In the genomic region with DNA sequence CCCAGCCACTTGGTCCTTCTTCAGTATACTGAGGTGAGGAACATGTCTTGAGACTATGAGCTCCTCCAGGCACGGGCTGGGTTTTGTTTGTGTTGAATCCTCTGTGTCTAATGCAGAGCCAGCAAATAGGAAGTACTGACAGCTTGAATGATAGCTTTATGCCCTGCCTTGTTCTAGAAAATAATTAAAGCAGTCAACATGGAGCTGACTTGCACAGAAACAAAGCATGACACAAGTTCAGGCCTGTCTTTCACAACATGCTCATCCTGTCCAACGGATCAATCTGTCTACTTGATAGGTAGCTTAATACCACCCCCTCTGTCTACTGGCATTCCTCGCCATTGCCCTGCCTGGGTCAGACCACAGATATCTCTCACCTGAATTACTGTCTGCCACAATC, we compare ENCODE assay signal across 21 cellular contexts.
A peak's percentile ranks its signal among the peaks of the same experiment; 100 is the strongest.
DNase-seq lines count a peak whose midpoint lies in the region; ATAC-seq and TF ChIP-seq lines count a peak whose summit lies in the region.
"Had no signal": no experiment of that assay in that cellular context is flagged by ENCODE, and none has a peak within 500 bp of the region (broad histone marks: within the 10 kb centered on the region; RNA-seq: fewer than 3 reads in every experiment).

No MANE protein-coding gene starts in this region.

- no peak overlapping the region for H3K27ac Mint-ChIP-seq in stimulated activated naive CD8-positive, alpha-beta T cell treated with anti-CD3 and anti-CD28 coated beads, Interleukin-15, amount 100 ng/mL, for 72 hours
- H3K27ac Mint-ChIP-seq: activated naive CD8-positive, alpha-beta T cell treated with anti-CD3 and anti-CD28 coated beads, Interleukin-2, amount 50 U/mL, for 24 hours; activated T-helper 17 cell treated with anti-CD3 and anti-CD28 coated beads, Interleukin-2, amount 50 U/mL, for 72 hours; effector memory CD8-positive, alpha-beta T cell had no signal

- no peak for TF ChIP-seq POLR2A in gastroesophageal sphincter (IDR thresholded peaks at IDR 0.05)

- POLR2A ChIA-PET in RWPE1 (lab: Yijun Ruan, JAX; ENCODE audit: low non-redundant PET) = interaction anchor here (0.6 to 0.8 kb wide), 2 partner anchors 29 to 34 kb away, joined by 3 to 7 read pairs; no protein-coding TSS in a partner anchor

- peaks cover 0 to 14% (median 0%) of the 10 kb centered on the region in 3 donors for H3K9me3 ChIP-seq in gastroesophageal sphincter
- H3K9me3 ChIP-seq: body of pancreas, psoas muscle had no signal

- peak; percentile 81 for DNase-seq in HPDE6-E6E7 (ENCODE audit: extremely low spot score)
- peak; percentile 82 for DNase-seq in NCI-H1694 (lab: John Stamatoyannopoulos, UW)
- peak; percentile 76 for DNase-seq in RWPE1 (ENCODE audit: low spot score)
- no peak for DNase-seq in left lobe of liver (ENCODE audit: low spot score)
- DNase-seq in stimulated activated naive CD8-positive, alpha-beta T cell treated with anti-CD3 and anti-CD28 coated beads, Interleukin-15, amount 100 ng/mL, for 72 hours = no peak
- DNase-seq: activated naive CD8-positive, alpha-beta T cell treated with anti-CD3 and anti-CD28 coated beads, Interleukin-2, amount 50 U/mL, for 24 hours; body of pancreas; CD8-positive, alpha-beta memory T cell; effector memory CD8-positive, alpha-beta T cell; head of caudate nucleus; left ventricle myocardium superior; NCI-H187; psoas muscle; small intestine; stimulated activated CD4-positive, alpha-beta T cell treated with anti-CD3 and anti-CD28 coated beads, Interleukin-4, amount 100 ng/mL, for 4 hours; trophoblast cell had no signal

- no peak overlapping the region for H3K4me3 ChIP-seq in gastroesophageal sphincter
- H3K4me3 ChIP-seq: body of pancreas, psoas muscle had no signal

- CTCF ChIA-PET in RWPE1 (lab: Yijun Ruan, JAX) = no interaction called here

- no peak overlapping the region for H3K27ac ChIP-seq in RWPE1
- no peak overlapping the region for H3K27ac ChIP-seq in gastroesophageal sphincter
- H3K27ac ChIP-seq: body of pancreas, psoas muscle had no signal

- H3K36me3 ChIP-seq in gastroesophageal sphincter = no peaks in the 10 kb centered on the region

- TF ChIP-seq CTCF in RWPE1 (conservative IDR thresholded peaks at IDR 0.05; ENCODE audit: low read depth) (no peak), gastroesophageal sphincter (IDR thresholded peaks at IDR 0.05) (no peak)

- H3K4me1 ChIP-seq in gastroesophageal sphincter = no peaks in the 10 kb centered on the region
- H3K4me1 ChIP-seq: body of pancreas, psoas muscle had no signal

- TF ChIP-seq EP300 in gastroesophageal sphincter (IDR thresholded peaks at IDR 0.05) = no peak

- peaks cover 0 to 8% of the 10 kb centered on the region in 2 donors for H3K9me3 Mint-ChIP-seq in stimulated activated naive CD8-positive, alpha-beta T cell treated with anti-CD3 and anti-CD28 coated beads, Interleukin-15, amount 100 ng/mL, for 72 hours
- H3K9me3 Mint-ChIP-seq: activated T-helper 17 cell treated with anti-CD3 and anti-CD28 coated beads, Interleukin-2, amount 50 U/mL, for 72 hours; effector memory CD8-positive, alpha-beta T cell had no signal

- H3K27me3 ChIP-seq in gastroesophageal sphincter = peaks cover 33% of the 10 kb centered on the region

- WGBS in gastroesophageal sphincter (ENCODE audit: low coverage in 1 of 2), 2 donors = 52 to 66% methylated on average over 3 of the region's 3 CpGs

- peak; percentile 72 for ATAC-seq in left lobe of liver
- no peak for ATAC-seq in gastroesophageal sphincter
- ATAC-seq in GM21515 (IDR thresholded peaks at IDR 0.05; ENCODE audit: unreplicated experiment) = no peak
- ATAC-seq in stimulated activated naive CD8-positive, alpha-beta T cell treated with anti-CD3 and anti-CD28 coated beads, Interleukin-15, amount 100 ng/mL, for 72 hours = no peak
- ATAC-seq: activated naive CD8-positive, alpha-beta T cell treated with anti-CD3 and anti-CD28 coated beads, Interleukin-2, amount 50 U/mL, for 24 hours; activated T-helper 17 cell treated with anti-CD3 and anti-CD28 coated beads, Interleukin-2, amount 50 U/mL, for 72 hours; body of pancreas; effector memory CD8-positive, alpha-beta T cell; HCT116; left ventricle myocardium superior; psoas muscle; Right ventricle myocardium inferior had no signal

- H3K27me3 Mint-ChIP-seq in stimulated activated naive CD8-positive, alpha-beta T cell treated with anti-CD3 and anti-CD28 coated beads, Interleukin-15, amount 100 ng/mL, for 72 hours = peaks cover 28% of the 10 kb centered on the region

- no peaks in the 10 kb centered on the region for H3K4me1 Mint-ChIP-seq in stimulated activated naive CD8-positive, alpha-beta T cell treated with anti-CD3 and anti-CD28 coated beads, Interleukin-15, amount 100 ng/mL, for 72 hours
- H3K4me1 Mint-ChIP-seq: activated naive CD8-positive, alpha-beta T cell treated with anti-CD3 and anti-CD28 coated beads, Interleukin-2, amount 50 U/mL, for 24 hours; activated T-helper 17 cell treated with anti-CD3 and anti-CD28 coated beads, Interleukin-2, amount 50 U/mL, for 72 hours; CD8-positive, alpha-beta memory T cell had no signal

- H3K4me3 Mint-ChIP-seq in stimulated activated naive CD8-positive, alpha-beta T cell treated with anti-CD3 and anti-CD28 coated beads, Interleukin-15, amount 100 ng/mL, for 72 hours = no peak overlapping the region
- H3K4me3 Mint-ChIP-seq: activated naive CD8-positive, alpha-beta T cell treated with anti-CD3 and anti-CD28 coated beads, Interleukin-2, amount 50 U/mL, for 24 hours; activated T-helper 17 cell treated with anti-CD3 and anti-CD28 coated beads, Interleukin-2, amount 50 U/mL, for 72 hours; CD8-positive, alpha-beta memory T cell; effector memory CD8-positive, alpha-beta T cell had no signal

Comparison
In these comparisons a context has a peak if more than half of its experiments do, and no peak if none do; other contexts are left out.
1. DNase-seq: peak in HPDE6-E6E7 (single experiment), NCI-H1694 (single experiment) and RWPE1 (single experiment); none in left lobe of liver (single experiment) and stimulated activated naive CD8-positive, alpha-beta T cell treated with anti-CD3 and anti-CD28 coated beads, Interleukin-15, amount 100 ng/mL, for 72 hours (0 of 2).